In genomic region chr9:111743275-111743674, GRCh38 we compare ENCODE assay signal across 11 cellular contexts. TPM values are rescaled to one million over a fixed set of nuclear protein-coding genes. Genes with fewer than 3 reads are reported as not detected.
DNase-seq lines count a peak whose midpoint lies in the region; ATAC-seq, FAIRE-seq and TF ChIP-seq lines count a peak whose summit lies in the region.
"Had no signal": no experiment of that assay in that cellular context is flagged by ENCODE, and none has a peak within 500 bp of the region (broad histone marks: within the 10 kb centered on the region; RNA-seq: fewer than 3 reads in every experiment).

No MANE protein-coding gene starts in this region.

- H2AFZ ChIP-seq in ACC112 (ENCODE audit: low read length, unreplicated experiment) (peak overlapping the region; percentile 78), keratinocyte (ENCODE audit: control insufficient read depth, low read length) (no peak overlapping the region)

- no peaks in the 10 kb centered on the region for H3K36me3 ChIP-seq in ACC112 (ENCODE audit: insufficient read depth, low read length)
- no peaks in the 10 kb centered on the region for H3K36me3 ChIP-seq in keratinocyte (ENCODE audit: control insufficient read depth in 2 of 2, extremely low read depth in 1 of 2, insufficient read depth in 2 of 2, low read length in 2 of 2)
- no peaks in the 10 kb centered on the region for H3K36me3 ChIP-seq in heart right ventricle
- H3K36me3 ChIP-seq: transverse colon had no signal

- no peaks in the 10 kb centered on the region for H3K27me3 Mint-ChIP-seq in HFFc6 (ENCODE audit: insufficient read depth)
- no peaks in the 10 kb centered on the region for H3K27me3 Mint-ChIP-seq in activated naive CD4-positive, alpha-beta T cell treated with anti-CD3 and anti-CD28 coated beads, Interleukin-2, amount 50 U/mL, for 24 hours

- no peaks in the 10 kb centered on the region for H3K36me3 Mint-ChIP-seq in HFFc6 (ENCODE audit: low read depth)
- H3K36me3 Mint-ChIP-seq in activated naive CD4-positive, alpha-beta T cell treated with anti-CD3 and anti-CD28 coated beads, Interleukin-2, amount 50 U/mL, for 24 hours = no peaks in the 10 kb centered on the region

- H3K9me3 Mint-ChIP-seq in HFFc6 = no peaks in the 10 kb centered on the region
- no peaks in the 10 kb centered on the region for H3K9me3 Mint-ChIP-seq in activated naive CD4-positive, alpha-beta T cell treated with anti-CD3 and anti-CD28 coated beads, Interleukin-2, amount 50 U/mL, for 24 hours

- H3K27me3 ChIP-seq in ACC112 (ENCODE audit: insufficient read depth, low read length) = no peaks in the 10 kb centered on the region
- no peaks in the 10 kb centered on the region for H3K27me3 ChIP-seq in keratinocyte (ENCODE audit: control insufficient read depth, extremely low read depth, insufficient read depth, low read length)
- no peaks in the 10 kb centered on the region for H3K27me3 ChIP-seq in heart right ventricle
- H3K27me3 ChIP-seq: transverse colon had no signal

- ATAC-seq in HG03139 (IDR thresholded peaks at IDR 0.05; ENCODE audit: unreplicated experiment) (no peak), GM18505 (IDR thresholded peaks at IDR 0.05; ENCODE audit: unreplicated experiment) (no peak), heart right ventricle (no peak)

- peak overlapping the region; percentile 93 for H3K27ac ChIP-seq in ACC112 (ENCODE audit: low read depth, low read length)
- peak overlapping the region; percentile 98 for H3K27ac ChIP-seq in keratinocyte (ENCODE audit: control insufficient read depth, insufficient read depth, low read length)
- no peak overlapping the region for H3K27ac ChIP-seq in heart right ventricle
- H3K27ac ChIP-seq: transverse colon had no signal

- H3K27ac Mint-ChIP-seq in HFFc6 = peak overlapping the region; percentile 68
- H3K27ac Mint-ChIP-seq in activated naive CD4-positive, alpha-beta T cell treated with anti-CD3 and anti-CD28 coated beads, Interleukin-2, amount 50 U/mL, for 24 hours = peak overlapping the region; percentile 86

- peak overlapping the region; percentile 63 for H3K9ac ChIP-seq in keratinocyte (ENCODE audit: control insufficient read depth, extremely low read depth, insufficient read depth, low read length)

- intact Hi-C loops in heart right ventricle (cut with DNase I) = no loop called here

- TF ChIP-seq CTCF in HFFc6 (IDR thresholded peaks at IDR 0.05) = no peak
- TF ChIP-seq CTCF in keratinocyte (optimal IDR thresholded peaks at IDR 0.05 in 1 of 3, IDR thresholded peaks at IDR 0.05 in 1 of 3, conservative IDR thresholded peaks at IDR 0.05 in 1 of 3; ENCODE audit: extremely low read depth in 1 of 3, insufficient read depth in 2 of 3, low read length in 3 of 3) = no peak
- TF ChIP-seq CTCF in heart right ventricle (IDR thresholded peaks at IDR 0.05) = no peak

- H3K9me1 ChIP-seq in keratinocyte (ENCODE audit: control insufficient read depth, extremely low read depth, insufficient read depth, low read length) = no peaks in the 10 kb centered on the region

- H3K79me2 ChIP-seq in ACC112 (ENCODE audit: control insufficient read depth, insufficient read depth, low read length, unreplicated experiment) = no peaks in the 10 kb centered on the region
- no peaks in the 10 kb centered on the region for H3K79me2 ChIP-seq in keratinocyte (ENCODE audit: control insufficient read depth, insufficient read depth, low read length)

- dilution Hi-C loops in keratinocyte (cut with MboI; ENCODE audit: extremely low pct_ligation_motif_present, low sequenced_read_pairs) = no loop called here

- H3K4me2 ChIP-seq in keratinocyte (ENCODE audit: control insufficient read depth, extremely low read depth, insufficient read depth, low read depth, low read length) = peak overlapping the region; percentile 65

- H3K4me1 ChIP-seq in ACC112 (ENCODE audit: control insufficient read depth, insufficient read depth, low read length, unreplicated experiment) (peaks cover 42% of the 10 kb centered on the region), keratinocyte (ENCODE audit: control insufficient read depth, extremely low read depth, insufficient read depth, low read length) (peaks cover 27% of the 10 kb centered on the region), heart right ventricle (peaks cover 0 to 8% (median 0%) of the 10 kb centered on the region in 9 donors)

- H3K4me3 ChIP-seq in ACC112 (ENCODE audit: low read depth, low read length) = peak overlapping the region; percentile 36
- peak overlapping the region in 1 of 3 experiments; percentile 39 for H3K4me3 ChIP-seq in keratinocyte (ENCODE audit: control insufficient read depth in 2 of 3, extremely low read depth in 1 of 3, insufficient read depth in 2 of 3, low read depth in 1 of 3, low read length in 3 of 3)
- H3K4me3 ChIP-seq in heart right ventricle = no peak overlapping the region
- H3K4me3 ChIP-seq: skin epidermis, transverse colon had no signal

- no peak for TF ChIP-seq POLR2A in GM18505 (IDR thresholded peaks at IDR 0.05; ENCODE audit: borderline replicate concordance, extremely low read depth, insufficient read depth, insufficient read length)

- peak; percentile 96 for FAIRE-seq in keratinocyte (lab: Jason Lieb, UNC)

- H3K9me3 ChIP-seq in keratinocyte (ENCODE audit: control insufficient read depth, low read depth, low read length) (no peaks in the 10 kb centered on the region), heart right ventricle (no peaks in the 10 kb centered on the region)
- H3K9me3 ChIP-seq: transverse colon had no signal

- peak; percentile 79 for DNase-seq in HFFc6
- DNase-seq in keratinocyte (ENCODE audit: low read depth, low spot score) = peak; percentile 78
- no peak for DNase-seq in hippocampal formation (lab: John Stamatoyannopoulos, UW)
- DNase-seq in heart right ventricle = no peak
- DNase-seq: transverse colon had no signal

- peak overlapping the region; percentile 59 for H3K4me3 Mint-ChIP-seq in HFFc6
- H3K4me3 Mint-ChIP-seq in activated naive CD4-positive, alpha-beta T cell treated with anti-CD3 and anti-CD28 coated beads, Interleukin-2, amount 50 U/mL, for 24 hours = peak overlapping the region; percentile 39

- WGBS in heart right ventricle, 2 donors = 71 to 73% methylated on average over 4 of the region's 4 CpGs

- peaks cover 28% of the 10 kb centered on the region for H3K4me1 Mint-ChIP-seq in HFFc6 (ENCODE audit: low read depth)
- peaks cover 19% of the 10 kb centered on the region for H3K4me1 Mint-ChIP-seq in activated naive CD4-positive, alpha-beta T cell treated with anti-CD3 and anti-CD28 coated beads, Interleukin-2, amount 50 U/mL, for 24 hours

- H4K20me1 ChIP-seq in keratinocyte (ENCODE audit: control insufficient read depth, extremely low read depth, insufficient read depth, low read length) = no peaks in the 10 kb centered on the region

RNA-seq across cellular contexts. Expression of gene SHOC1, which starts 51.5 kb away (rescaled TPM):
- total RNA-seq in HFFc6 (2021; fragmentation: NEBNext Ultra II Directional; extraction: Animal tissue kit (Norgen Biotek cat#: 25700)) = not detected
- 0.01 to 0.03 TPM in 2 of 3 replicates, not detected in the other for polyA plus RNA-seq in keratinocyte
- 0.59 TPM for polyA plus RNA-seq in keratinocyte (2011; ENCODE audit: low read depth)
- not detected in 2 replicates for polyA plus RNA-seq in keratinocyte (2011; cell fraction: cytosol; rRNA removed)
- 0.04 TPM in 1 of 2 replicates, not detected in the other for polyA plus RNA-seq in keratinocyte (2011; cell fraction: nucleus; rRNA removed)
- 0.39 TPM in 1 of 2 replicates, not detected in the other for polyA plus RNA-seq in keratinocyte (2012; ENCODE audit: low replicate concordance)
- 0.10 TPM in 1 of 3 replicates, not detected in the others for polyA minus RNA-seq in keratinocyte
- not detected for polyA minus RNA-seq in keratinocyte (2011; cell fraction: cytosol; rRNA and poly(A)+ RNA removed)
- 0.08 TPM in 1 of 2 replicates, not detected in the other for polyA minus RNA-seq in keratinocyte (2011; cell fraction: nucleus; rRNA and poly(A)+ RNA removed)
- total RNA-seq in heart right ventricle = not detected
- polyA plus RNA-seq in heart right ventricle = not detected
- total RNA-seq: lung microvascular endothelial cell, transverse colon had no signal

Comparison
In these comparisons a context has a peak if more than half of its experiments do, and no peak if none do; other contexts are left out.
1. H3K27ac ChIP-seq: peak in ACC112 (single experiment) and keratinocyte (single experiment); none in heart right ventricle (0 of 10).
2. DNase-seq: peak in HFFc6 (single experiment) and keratinocyte (single experiment); none in hippocampal formation (0 of 2) and heart right ventricle (0 of 2).